ENCODE assay signal across 12 cellular contexts in the genomic region with DNA sequence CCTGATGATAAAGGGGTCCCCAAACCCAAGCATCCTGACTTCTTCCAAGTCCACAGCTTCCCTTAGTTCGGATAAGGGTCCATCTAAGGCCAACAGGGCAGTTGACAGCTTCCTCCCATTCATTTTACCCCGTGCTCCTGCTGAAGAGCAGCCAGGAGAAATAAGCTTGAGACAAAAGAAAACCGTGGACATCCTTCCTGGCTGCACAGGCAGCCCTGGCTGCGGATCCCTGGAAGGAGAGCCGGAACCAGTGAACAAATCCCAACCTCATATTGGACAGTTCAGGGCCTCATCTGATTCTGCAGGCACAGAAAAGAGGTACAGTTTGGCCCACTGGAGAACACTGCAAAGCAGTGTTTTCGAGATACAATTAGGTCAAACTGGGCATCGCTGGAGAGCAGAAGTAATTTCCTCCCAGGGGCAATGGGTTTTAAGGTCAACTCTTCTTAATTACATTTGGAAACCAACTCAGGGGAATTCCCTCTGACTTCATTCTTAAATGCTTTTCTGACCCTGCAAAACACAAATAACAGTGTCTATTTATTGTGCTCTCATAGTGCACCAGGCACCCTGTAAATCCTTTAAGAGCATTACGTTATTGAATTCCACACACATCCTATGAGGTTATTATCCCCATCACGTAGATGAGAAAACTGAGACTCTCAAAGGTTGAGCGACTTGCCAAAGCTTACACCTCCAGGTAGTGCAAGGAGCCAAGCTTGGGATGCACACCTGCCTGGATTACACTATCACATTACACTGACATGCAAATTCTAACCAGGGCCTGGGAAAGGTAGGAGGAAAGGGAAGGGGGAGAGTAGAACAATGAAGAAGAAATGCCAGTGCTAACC. TPM values are rescaled to one million over a fixed set of nuclear protein-coding genes. Genes with fewer than 3 reads are reported as not detected.
DNase-seq lines count a peak whose midpoint lies in the region; ATAC-seq and TF ChIP-seq lines count a peak whose summit lies in the region.
"Had no signal": no experiment of that assay in that cellular context is flagged by ENCODE, and none has a peak within 500 bp of the region (broad histone marks: within the 10 kb centered on the region; RNA-seq: fewer than 3 reads in every experiment).

No MANE protein-coding gene starts in this region.

- intact Hi-C loops in activated CD4-positive, alpha-beta memory T cell treated with anti-CD3 and anti-CD28 coated beads for 36 hours (cut with micrococcal nuclease) = loop anchor here (5.0 kb wide), 1 partner anchor 118 kb away; a partner anchor contains a TSS
- intact Hi-C loops in right cardiac atrium (cut with DNase I) = no loop called here

- no peak overlapping the region for H3K4me3 Mint-ChIP-seq in activated CD4-positive, alpha-beta memory T cell treated with anti-CD3 and anti-CD28 coated beads for 36 hours
- peak overlapping the region; percentile 50 to 60 for H3K4me3 Mint-ChIP-seq in stimulated activated naive B cell treated with anti-CD40 and anti-IgM and Interleukin-4, amounts not matched to agents 10 μg/mL and 1 μg/mL and 100 μg/mL, for 72 hours

- H3K9me3 ChIP-seq in SK-N-SH (no peaks in the 10 kb centered on the region), right cardiac atrium (ENCODE audit: control insufficient read depth, low read length) (no peaks in the 10 kb centered on the region)

- H3K4me1 ChIP-seq in SK-N-SH (ENCODE audit: control insufficient read depth in 1 of 2, insufficient read depth in 2 of 2, low read depth in 1 of 2, low read length in 1 of 2) = peaks cover 17 to 48% of the 10 kb centered on the region in 2 experiments
- peaks cover 10% of the 10 kb centered on the region for H3K4me1 ChIP-seq in right cardiac atrium (ENCODE audit: control insufficient read depth, insufficient read depth, low read length)

- ATAC-seq in SK-N-SH treated with all-trans-retinoic acid at 6 μM for 48 hours (no peak), right cardiac atrium (peak; percentile 69 to 87), GM21528 (IDR thresholded peaks at IDR 0.05; ENCODE audit: low FRiP score, unreplicated experiment) (no peak)
- peak; percentile 81 to 83 for ATAC-seq in stimulated activated naive B cell treated with anti-CD40 and anti-IgM and Interleukin-4, amounts not matched to agents 10 μg/mL and 1 μg/mL and 100 μg/mL, for 72 hours (replicated peaks)

- DNase-seq in SK-N-SH = no peak
- no peak for DNase-seq in activated CD4-positive, alpha-beta memory T cell treated with anti-CD3 and anti-CD28 coated beads for 36 hours
- peak in 1 of 3 donors; percentile 69 for DNase-seq in right cardiac atrium
- peak; percentile 31 for DNase-seq in stimulated activated naive B cell treated with anti-CD40 and anti-IgM and Interleukin-4, amounts not matched to agents 10 μg/mL and 1 μg/mL and 100 μg/mL, for 72 hours
- DNase-seq in HUDEP-2 (lab: John Stamatoyannopoulos, UW; ENCODE audit: unreplicated experiment in 76 of 76) = no peak
- DNase-seq in activated naive CD4-positive, alpha-beta T cell treated with Interleukin-2 at 50 U/mL for 16 hours = no peak
- DNase-seq: ACHN; activated effector memory CD4-positive, alpha-beta T cell treated with anti-CD3 and anti-CD28 coated beads, Interleukin-2, amount 50 U/mL, for 16 hours; naive thymus-derived CD4-positive, alpha-beta T cell; substantia nigra had no signal

- H2AFZ ChIP-seq in SK-N-SH (ENCODE audit: low read depth) = no peak overlapping the region

- CTCF ChIA-PET in SK-N-SH (lab: Yijun Ruan, JAX) = interaction anchor here (1.0 to 1.6 kb wide), 3 partner anchors 14 to 94 kb away, joined by 3 to 8 read pairs (median 4); a partner anchor contains a TSS
- CTCF ChIA-PET in activated CD4-positive, alpha-beta memory T cell treated with anti-CD3 and anti-CD28 coated beads for 36 hours (lab: Charles Lee) = interaction anchor here (1.2 kb wide), 1 partner anchor 189 kb away, joined by 3 read pairs; no protein-coding TSS in a partner anchor

- peaks cover 0 to 43% of the 10 kb centered on the region in 2 experiments for H3K36me3 ChIP-seq in SK-N-SH (replicated peaks in 1 of 2; ENCODE audit: control insufficient read depth in 1 of 2, insufficient read depth in 2 of 2, low read length in 1 of 2)

- no peak for TF ChIP-seq EP300 in SK-N-SH (IDR thresholded peaks at IDR 0.05; ENCODE audit: borderline replicate concordance in 1 of 2, low read depth in 1 of 2, low read length in 1 of 2)

- no peak overlapping the region for H3K4me3 ChIP-seq in SK-N-SH (ENCODE audit: low read depth in 2 of 2, low read length in 1 of 2)
- H3K4me3 ChIP-seq in right cardiac atrium (ENCODE audit: low read length) = no peak overlapping the region

- no peaks in the 10 kb centered on the region for H3K27me3 ChIP-seq in SK-N-SH (ENCODE audit: insufficient read depth)
- H3K27me3 ChIP-seq in right cardiac atrium (ENCODE audit: control insufficient read depth, insufficient read depth) = no peaks in the 10 kb centered on the region

- H3K27ac ChIP-seq in SK-N-SH (ENCODE audit: low read depth in 2 of 2, low read length in 1 of 2) (peak overlapping the region in 1 of 2 experiments; percentile 9; a peak in 1 of 4 replicates), right cardiac atrium (ENCODE audit: low read length) (peak overlapping the region; percentile 37)

- no peaks in the 10 kb centered on the region for H3K27me3 Mint-ChIP-seq in activated CD4-positive, alpha-beta memory T cell treated with anti-CD3 and anti-CD28 coated beads for 36 hours
- H3K27me3 Mint-ChIP-seq in stimulated activated naive B cell treated with anti-CD40 and anti-IgM and Interleukin-4, amounts not matched to agents 10 μg/mL and 1 μg/mL and 100 μg/mL, for 72 hours = no peaks in the 10 kb centered on the region
- H3K27me3 Mint-ChIP-seq: naive thymus-derived CD4-positive, alpha-beta T cell had no signal

- no peak overlapping the region for H3K9ac ChIP-seq in SK-N-SH

- peaks cover 57% of the 10 kb centered on the region for H4K20me1 ChIP-seq in SK-N-SH (ENCODE audit: insufficient read depth)

- H3K4me2 ChIP-seq in SK-N-SH = 0 out of 2 replicates have a peak overlapping the region, but pooled peaks have one; percentile 8

- POLR2A ChIA-PET in SK-N-SH (lab: Yijun Ruan, JAX) = no interaction called here
- POLR2A ChIA-PET in activated CD4-positive, alpha-beta memory T cell treated with anti-CD3 and anti-CD28 coated beads for 36 hours (lab: Charles Lee) = no interaction called here

- no peaks in the 10 kb centered on the region for H3K9me2 ChIP-seq in SK-N-SH

- no peak for TF ChIP-seq CTCF in SK-N-SH (IDR thresholded peaks at IDR 0.05)

- peaks cover 30% of the 10 kb centered on the region for H3F3A ChIP-seq in SK-N-SH (replicated peaks; ENCODE audit: insufficient read depth)

- 75% methylated on average over 10 of the region's 10 CpGs for WGBS in SK-N-SH (ENCODE audit: low lambda C conversion rate)
- WGBS in right cardiac atrium = 33% methylated on average over 10 of the region's 10 CpGs

- no peak for TF ChIP-seq RAD21 in SK-N-SH (IDR thresholded peaks at IDR 0.05; ENCODE audit: low read length)

- H3K4me1 Mint-ChIP-seq in activated CD4-positive, alpha-beta memory T cell treated with anti-CD3 and anti-CD28 coated beads for 36 hours (ENCODE audit: low read depth) = peaks cover 86% of the 10 kb centered on the region
- peaks cover 70 to 89% of the 10 kb centered on the region in 2 donors for H3K4me1 Mint-ChIP-seq in stimulated activated naive B cell treated with anti-CD40 and anti-IgM and Interleukin-4, amounts not matched to agents 10 μg/mL and 1 μg/mL and 100 μg/mL, for 72 hours

- H3K79me2 ChIP-seq in SK-N-SH (ENCODE audit: insufficient read depth) = peaks cover 96% of the 10 kb centered on the region

- H3K36me3 Mint-ChIP-seq in activated CD4-positive, alpha-beta memory T cell treated with anti-CD3 and anti-CD28 coated beads for 36 hours = peaks cover 59% of the 10 kb centered on the region
- peaks cover 10 to 51% of the 10 kb centered on the region in 2 donors for H3K36me3 Mint-ChIP-seq in stimulated activated naive B cell treated with anti-CD40 and anti-IgM and Interleukin-4, amounts not matched to agents 10 μg/mL and 1 μg/mL and 100 μg/mL, for 72 hours

- peak overlapping the region; percentile 53 for H3K27ac Mint-ChIP-seq in activated CD4-positive, alpha-beta memory T cell treated with anti-CD3 and anti-CD28 coated beads for 36 hours
- peak overlapping the region; percentile 63 for H3K27ac Mint-ChIP-seq in stimulated activated naive B cell treated with anti-CD40 and anti-IgM and Interleukin-4, amounts not matched to agents 10 μg/mL and 1 μg/mL and 100 μg/mL, for 72 hours

- no peaks in the 10 kb centered on the region for H3K9me3 Mint-ChIP-seq in activated CD4-positive, alpha-beta memory T cell treated with anti-CD3 and anti-CD28 coated beads for 36 hours
- H3K9me3 Mint-ChIP-seq in stimulated activated naive B cell treated with anti-CD40 and anti-IgM and Interleukin-4, amounts not matched to agents 10 μg/mL and 1 μg/mL and 100 μg/mL, for 72 hours = no peaks in the 10 kb centered on the region

TF ChIP-seq in SK-N-SH, 30 proteins besides CTCF, POLR2A, EP300 and RAD21:
- TF ChIP-seq TAF1 (IDR thresholded peaks at IDR 0.05; ENCODE audit: borderline replicate concordance, low read depth, low read length) = no peak
- no peak for TF ChIP-seq GATA2 (CRISPR knock-in tag; IDR thresholded peaks at IDR 0.05)
- TF ChIP-seq FOXM1 (IDR thresholded peaks at IDR 0.05; ENCODE audit: low read depth) = no peak
- TF ChIP-seq FOXJ3 (CRISPR knock-in tag; IDR thresholded peaks at IDR 0.05) = no peak
- TF ChIP-seq RXRA (IDR thresholded peaks at IDR 0.05; ENCODE audit: borderline replicate concordance, low read depth) = no peak
- no peak for TF ChIP-seq CHD2 (IDR thresholded peaks at IDR 0.05; ENCODE audit: low read length, partially characterized antibody)

TF ChIP-seq in SK-N-SH treated with all-trans-retinoic acid at 6 μM for 48 hours, 23 proteins besides CTCF, POLR2A, EP300 and RAD21 (continues in another document):
- no peak for TF ChIP-seq PPARA (CRISPR knock-in tag; IDR thresholded peaks at IDR 0.05; ENCODE audit: borderline replicate concordance)

RNA-seq across cellular contexts. Expression of a gene that starts 21.2 kb away (rescaled TPM):
- polyA plus RNA-seq in SK-N-SH (2012; rRNA removed) = 43.1 and 46.9 TPM in 2 replicates
- polyA plus RNA-seq in SK-N-SH (2012; cell fraction: cytosol; rRNA removed) = 33.7 and 41.3 TPM in 2 replicates
- polyA plus RNA-seq in SK-N-SH (2012; cell fraction: nucleus; rRNA removed) = 61.7 and 79.6 TPM in 2 replicates
- 100 to 1,000 TPM; 107 to 111 TPM for total RNA-seq in activated CD4-positive, alpha-beta memory T cell treated with anti-CD3 and anti-CD28 coated beads for 36 hours
- 10 to 100 TPM; 21.7 to 60.2 (median 24.5) TPM for total RNA-seq in right cardiac atrium
- polyA plus RNA-seq in right cardiac atrium = 10.5 TPM

Comparison
In these comparisons a context has a peak if more than half of its experiments do, and no peak if none do; other contexts are left out.
1. ATAC-seq: peak in right cardiac atrium (2 of 2) and stimulated activated naive B cell treated with anti-CD40 and anti-IgM and Interleukin-4, amounts not matched to agents 10 μg/mL and 1 μg/mL and 100 μg/mL, for 72 hours (2 of 2); none in SK-N-SH treated with all-trans-retinoic acid at 6 μM for 48 hours (single experiment) and GM21528 (single experiment).